Comparison of ENCODE assay signal across 10 cellular contexts in the genomic region with DNA sequence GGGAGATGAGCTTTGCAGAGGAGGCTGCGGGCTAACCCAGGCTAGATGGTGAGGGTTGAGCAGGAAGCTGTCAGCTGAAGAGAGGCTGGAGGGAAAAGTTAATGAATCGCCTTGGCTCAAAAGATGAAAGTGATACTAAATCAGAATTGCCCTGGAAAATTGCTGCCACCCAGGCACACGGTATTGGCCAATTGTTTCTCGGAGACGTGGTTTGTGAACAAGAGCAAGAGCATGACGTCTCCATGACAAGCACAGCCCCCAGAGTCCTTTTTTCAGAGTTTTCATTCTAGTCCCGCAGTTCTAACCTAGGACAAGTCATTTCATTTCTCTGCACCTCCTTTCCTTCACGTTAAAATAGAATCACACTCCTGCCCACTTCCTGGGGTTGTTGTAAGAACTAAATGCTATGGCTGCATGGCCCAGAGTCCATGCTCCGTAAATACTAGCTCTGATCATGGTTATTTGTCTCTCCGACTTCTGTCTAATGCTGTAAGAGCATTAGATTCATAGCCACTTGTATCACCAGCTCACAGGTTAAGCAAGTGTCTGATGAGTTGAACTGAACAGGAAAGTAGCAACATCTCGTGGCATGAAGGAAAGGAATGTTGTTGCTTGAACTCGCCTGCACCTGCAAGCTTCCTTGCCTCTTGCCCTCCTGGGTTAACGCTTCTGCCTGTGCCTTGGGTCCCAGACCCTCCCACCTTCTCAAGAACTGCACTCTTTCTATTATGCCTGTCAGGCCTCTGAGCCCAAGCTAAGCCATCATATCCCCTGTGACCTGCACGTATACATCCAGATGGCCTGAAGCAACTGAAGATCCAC.
DNase-seq lines count a peak whose midpoint lies in the region; ATAC-seq and TF ChIP-seq lines count a peak whose summit lies in the region.
"Had no signal": no experiment of that assay in that cellular context is flagged by ENCODE, and none has a peak within 500 bp of the region (broad histone marks: within the 10 kb centered on the region; RNA-seq: fewer than 3 reads in every experiment).

No MANE protein-coding gene starts in this region.

- peak; percentile 29 for DNase-seq in GM10248 (ENCODE audit: extremely low spot score)
- peak; percentile 42 for DNase-seq in T-helper 2 cell treated with Interferon-gamma antibody and Interleukin-4, amounts not matched to agents 5 μg/mL and 100 μg/mL, for 36 hours (ENCODE audit: low spot score)
- DNase-seq in effector memory CD8-positive, alpha-beta T cell, result peak; percentile 0 to 28 (median 2)
- DNase-seq in stimulated activated CD4-positive, alpha-beta T cell treated with anti-CD3 and anti-CD28 coated beads, Interleukin-4, amount 100 ng/mL, for 24 hours, result peak; percentile 17
- DNase-seq: GOT3, upper lobe of right lung had no signal

- H3K4me1 Mint-ChIP-seq in T-helper 2 cell treated with Interferon-gamma antibody and Interleukin-4, amounts not matched to agents 5 μg/mL and 100 μg/mL, for 36 hours (ENCODE audit: low read depth), result peaks cover 15% of the 10 kb centered on the region
- H3K4me1 Mint-ChIP-seq in effector memory CD8-positive, alpha-beta T cell (ENCODE audit: low read depth in 2 of 2), result peaks cover 17 to 24% of the 10 kb centered on the region in 2 donors

- peak overlapping the region; percentile 54 for H3K4me3 Mint-ChIP-seq in T-helper 2 cell treated with Interferon-gamma antibody and Interleukin-4, amounts not matched to agents 5 μg/mL and 100 μg/mL, for 36 hours
- peak overlapping the region; percentile 67 to 75 for H3K4me3 Mint-ChIP-seq in effector memory CD8-positive, alpha-beta T cell

- CTCF ChIA-PET in GM10248 (lab: Yijun Ruan, JAX), result interaction anchor here (1.0 to 1.1 kb wide), 2 partner anchors 28 to 34 kb away, joined by 3 read pairs; a partner anchor contains a TSS

- peaks cover 2% of the 10 kb centered on the region for H3K27me3 Mint-ChIP-seq in T-helper 2 cell treated with Interferon-gamma antibody and Interleukin-4, amounts not matched to agents 5 μg/mL and 100 μg/mL, for 36 hours (ENCODE audit: low read depth)
- H3K27me3 Mint-ChIP-seq in effector memory CD8-positive, alpha-beta T cell, result no peaks in the 10 kb centered on the region

- POLR2A ChIA-PET in GM10248 (lab: Yijun Ruan, JAX), result no interaction called here

- H3K36me3 Mint-ChIP-seq in T-helper 2 cell treated with Interferon-gamma antibody and Interleukin-4, amounts not matched to agents 5 μg/mL and 100 μg/mL, for 36 hours (ENCODE audit: low read depth), result peaks cover 22% of the 10 kb centered on the region
- H3K36me3 Mint-ChIP-seq in effector memory CD8-positive, alpha-beta T cell (ENCODE audit: insufficient read depth), result peaks cover 13% of the 10 kb centered on the region

- peak overlapping the region; percentile 61 for H3K27ac Mint-ChIP-seq in T-helper 2 cell treated with Interferon-gamma antibody and Interleukin-4, amounts not matched to agents 5 μg/mL and 100 μg/mL, for 36 hours
- peak overlapping the region; percentile 85 to 89 for H3K27ac Mint-ChIP-seq in effector memory CD8-positive, alpha-beta T cell

- no peak for TF ChIP-seq CTCF in GM10248 (IDR thresholded peaks at IDR 0.05; ENCODE audit: control extremely low read depth, extremely low read depth, low read depth, missing control alignments)

- ATAC-seq in effector memory CD8-positive, alpha-beta T cell (replicated peaks), result peak; percentile 78
- ATAC-seq in HG03175 (IDR thresholded peaks at IDR 0.05; ENCODE audit: unreplicated experiment) (no peak), GM19452 (IDR thresholded peaks at IDR 0.05; ENCODE audit: unreplicated experiment) (no peak), GM21423 (IDR thresholded peaks at IDR 0.05; ENCODE audit: unreplicated experiment) (no peak), HG03045 (IDR thresholded peaks at IDR 0.05; ENCODE audit: unreplicated experiment) (no peak)
- ATAC-seq: upper lobe of right lung had no signal

- H3K9me3 Mint-ChIP-seq in T-helper 2 cell treated with Interferon-gamma antibody and Interleukin-4, amounts not matched to agents 5 μg/mL and 100 μg/mL, for 36 hours, result peaks cover 11% of the 10 kb centered on the region
- peaks cover 0 to 3% of the 10 kb centered on the region in 2 donors for H3K9me3 Mint-ChIP-seq in effector memory CD8-positive, alpha-beta T cell
